In the genomic region with DNA sequence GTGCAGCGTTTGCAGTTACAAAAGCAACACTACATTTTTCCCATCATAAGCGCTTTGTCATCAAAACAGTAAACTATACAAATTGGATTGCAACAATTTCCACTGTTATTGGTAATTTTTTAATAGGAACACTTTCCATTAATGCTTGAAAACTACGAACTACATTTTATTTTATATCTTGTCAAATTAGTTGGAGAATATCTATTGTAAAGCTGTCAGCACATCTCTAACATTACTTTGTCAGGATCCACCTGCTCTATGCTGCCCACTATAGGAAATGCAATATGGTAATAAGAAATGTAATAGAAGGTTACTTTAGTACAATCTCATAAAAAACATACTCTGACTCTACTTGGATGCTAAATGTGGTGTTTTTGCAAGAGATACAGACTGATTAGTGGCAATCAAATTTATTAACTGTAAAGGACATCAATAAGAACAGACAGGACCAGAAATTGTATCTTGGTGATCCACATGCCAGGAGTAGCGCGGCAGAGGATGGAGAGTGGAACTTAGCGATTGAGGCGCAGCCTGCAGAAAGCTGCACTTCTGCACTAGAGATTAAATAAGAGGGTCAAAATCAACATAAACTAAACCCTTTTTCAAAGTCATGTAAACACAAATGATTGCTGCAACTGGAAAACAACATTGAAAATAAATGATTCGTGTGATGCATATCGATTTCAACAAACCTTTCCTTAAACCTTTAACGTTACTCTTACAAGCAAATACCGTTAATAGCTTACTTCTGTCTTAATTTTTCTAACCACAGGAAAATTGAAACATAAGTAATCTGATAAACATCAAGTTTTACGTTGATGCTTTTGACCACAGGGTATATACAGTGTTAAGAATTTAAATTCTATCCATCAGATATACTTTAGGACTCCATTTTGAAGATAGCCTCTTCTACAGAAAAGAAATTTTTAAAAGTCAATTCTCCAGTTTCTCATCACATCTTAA, we compare ENCODE assay signal across 8 cellular contexts. TPM values are rescaled to one million over a fixed set of nuclear protein-coding genes. Genes with fewer than 3 reads are reported as not detected.
DNase-seq lines count a peak whose midpoint lies in the region; ATAC-seq, FAIRE-seq and TF ChIP-seq lines count a peak whose summit lies in the region.

No MANE protein-coding gene starts in this region.

- peaks cover 15% of the 10 kb centered on the region for H3K36me3 Mint-ChIP-seq in T-helper 1 cell treated with Interleukin-12 subunit alpha and Interleukin-12 subunit beta and Interleukin-4 antibody, amounts not matched to agents 30 μg/mL and 1 μg/mL, for 36 hours (ENCODE audit: low read depth)

- H3K4me3 ChIP-seq in A673 (ENCODE audit: low read depth, low read length, poor library complexity, severe bottlenecking) (peak overlapping the region; percentile 94), muscle layer of duodenum (ENCODE audit: low read depth in 1 of 2, low read length in 2 of 2) (peak overlapping the region; percentile 75 to 100), aorta (ENCODE audit: low read length in 2 of 2) (peak overlapping the region; percentile 46 to 72)

- DNase-seq in A673 (ENCODE audit: low spot score) (peak; percentile 66), NCI-H1048 (lab: John Stamatoyannopoulos, UW) (peak; percentile 16), aorta (no peak)

- H3K4me1 ChIP-seq in A673 (ENCODE audit: insufficient read depth, low read length, poor library complexity, severe bottlenecking) (peaks cover 20% of the 10 kb centered on the region), muscle layer of duodenum (ENCODE audit: control insufficient read depth in 1 of 2, insufficient read depth in 2 of 2, low read length in 2 of 2) (peaks cover 0 to 38% of the 10 kb centered on the region in 2 donors), aorta (ENCODE audit: control insufficient read depth in 1 of 2, insufficient read depth in 2 of 2, low read length in 2 of 2) (peaks cover 3 to 5% of the 10 kb centered on the region in 2 donors)

- H3K27ac Mint-ChIP-seq in T-helper 1 cell treated with Interleukin-12 subunit alpha and Interleukin-12 subunit beta and Interleukin-4 antibody, amounts not matched to agents 30 μg/mL and 1 μg/mL, for 36 hours, result peak overlapping the region; percentile 93

- no TSS peak for BruUV-seq in A673 (replicated peaks; lab: Mats Ljungman, UMichigan)

- peak; percentile 79 for TF ChIP-seq CTCF in A673 (conservative IDR thresholded peaks at IDR 0.05; ENCODE audit: low read depth, low read length)

- intact Hi-C loops in A673 (cut with micrococcal nuclease; ENCODE audit: unreplicated experiment), result loop anchor here (5.0 kb wide), 3 partner anchors 164 to 554 kb away; partner anchors contain the start of gene SCAF11
- intact Hi-C loops in aorta (cut with DNase I), result loop anchor here (5.0 to 10.0 kb wide), 6 partner anchors 171 to 541 kb away; partner anchors contain the start of gene ANO6 (in 2 of the 2)

- no peak for ATAC-seq in aorta (ENCODE audit: low FRiP score)
- no peak for ATAC-seq in HG03159 (IDR thresholded peaks at IDR 0.05; ENCODE audit: unreplicated experiment)

- H3K27me3 ChIP-seq in A673 (replicated peaks; ENCODE audit: insufficient read depth, low read depth, low read length, poor library complexity) (no peaks in the 10 kb centered on the region), muscle layer of duodenum (ENCODE audit: low read depth, low read length) (no peaks in the 10 kb centered on the region), aorta (ENCODE audit: control insufficient read depth in 1 of 2, insufficient read depth in 2 of 2, low read length in 1 of 2) (no peaks in the 10 kb centered on the region)

- H3K27me3 Mint-ChIP-seq in T-helper 1 cell treated with Interleukin-12 subunit alpha and Interleukin-12 subunit beta and Interleukin-4 antibody, amounts not matched to agents 30 μg/mL and 1 μg/mL, for 36 hours (ENCODE audit: low read depth), result no peaks in the 10 kb centered on the region

- FAIRE-seq in G401.6 (lab: Jason Lieb, UNC), result peak; percentile 94
- FAIRE-seq in endometrium (lab: Jason Lieb, UNC), result peak; percentile 57

- POLR2A ChIA-PET in A673 (lab: Charles Lee; ENCODE audit: low non-redundant PET), result no interaction called here

- peaks cover 23% of the 10 kb centered on the region for H3K4me1 Mint-ChIP-seq in T-helper 1 cell treated with Interleukin-12 subunit alpha and Interleukin-12 subunit beta and Interleukin-4 antibody, amounts not matched to agents 30 μg/mL and 1 μg/mL, for 36 hours (ENCODE audit: low read depth)

- H3K4me3 Mint-ChIP-seq in T-helper 1 cell treated with Interleukin-12 subunit alpha and Interleukin-12 subunit beta and Interleukin-4 antibody, amounts not matched to agents 30 μg/mL and 1 μg/mL, for 36 hours, result peak overlapping the region; percentile 96

- H3K36me3 ChIP-seq in A673 (ENCODE audit: insufficient read depth, low read length, poor library complexity, severe bottlenecking), result no peaks in the 10 kb centered on the region
- H3K36me3 ChIP-seq in muscle layer of duodenum (ENCODE audit: control insufficient read depth in 1 of 2, insufficient read depth in 2 of 2, low read length in 2 of 2), result peaks cover 0 to 3% of the 10 kb centered on the region in 2 donors
- no peaks in the 10 kb centered on the region for H3K36me3 ChIP-seq in aorta (ENCODE audit: control insufficient read depth in 1 of 2, insufficient read depth in 2 of 2, low read length in 1 of 2)

- 2% methylated on average over 12 of the region's 12 CpGs for WGBS in aorta, 2 donors

- H3K27ac ChIP-seq in A673 (ENCODE audit: low read depth, low read length, poor library complexity, severe bottlenecking) (peak overlapping the region; percentile 99), muscle layer of duodenum (ENCODE audit: low read length) (peak overlapping the region; percentile 98), aorta (ENCODE audit: low read depth in 1 of 2, low read length in 2 of 2) (peak overlapping the region in 1 of 2 donors; percentile 44)

- H3K9me3 Mint-ChIP-seq in T-helper 1 cell treated with Interleukin-12 subunit alpha and Interleukin-12 subunit beta and Interleukin-4 antibody, amounts not matched to agents 30 μg/mL and 1 μg/mL, for 36 hours, result no peaks in the 10 kb centered on the region

- H3K9me3 ChIP-seq in A673 (ENCODE audit: low read depth, low read length, poor library complexity, severe bottlenecking) (no peaks in the 10 kb centered on the region), muscle layer of duodenum (ENCODE audit: control insufficient read depth in 1 of 2, low read length in 2 of 2) (no peaks in the 10 kb centered on the region), aorta (ENCODE audit: control insufficient read depth, low read length) (no peaks in the 10 kb centered on the region)

- CTCF ChIA-PET in A673 (lab: Charles Lee), result interaction anchor here (2.1 kb wide), 1 partner anchor 182 kb away, joined by 11 read pairs; no protein-coding TSS in a partner anchor

RNA-seq across cellular contexts. Expression of gene ARID2, which starts 3.6 kb away (rescaled TPM):
- total RNA-seq in A673 (2021), result 60.3 and 72.2 TPM in 2 replicates
- total RNA-seq in aorta, result 10 to 100 TPM; 41.7 to 50.3 TPM
- 1 to 10 TPM; 2.9 to 6.5 TPM for polyA plus RNA-seq in aorta

Comparison
In these comparisons a context has a peak if more than half of its experiments do, and no peak if none do; other contexts are left out.
1. DNase-seq: peak in A673 (single experiment) and NCI-H1048 (single experiment); none in aorta (0 of 2).
2. Peak in every context shown above with its lines, with median percentiles within 50 percentile points of each other: H3K4me3 ChIP-seq.